Comparison of ENCODE assay signal across 2 cellular contexts in the genomic region with DNA sequence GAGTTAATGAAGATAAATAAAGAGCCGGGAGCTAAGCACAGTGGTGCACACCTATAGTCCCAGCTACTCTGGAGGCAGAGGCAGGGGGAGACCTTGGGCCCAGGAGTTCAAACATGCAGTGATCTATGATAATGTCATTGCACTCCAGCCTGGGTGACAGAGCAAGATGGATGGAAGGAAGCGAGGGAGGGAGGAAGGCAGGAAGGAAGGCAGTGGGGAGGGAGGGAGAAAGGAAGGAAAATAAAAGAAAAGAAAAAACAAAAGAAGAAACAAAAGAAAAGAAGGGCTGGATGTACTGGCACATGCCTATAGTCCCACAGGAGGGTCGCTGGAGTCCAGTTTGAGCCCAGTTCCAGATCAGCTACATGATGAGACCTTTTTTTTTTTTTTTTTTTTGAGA.
A peak's percentile ranks its signal among the peaks of the same experiment; 100 is the strongest.
TF ChIP-seq lines count a peak whose summit lies in the region.

No MANE protein-coding gene starts in this region.

TF ChIP-seq in HEK293, 187 proteins besides CTCF, POLR2A, EP300 and RAD21:
- TF ChIP-seq ZNF600 (tag by site-specific recombination; IDR thresholded peaks at IDR 0.05), result no peak
- TF ChIP-seq KLF9 (tag by site-specific recombination; IDR thresholded peaks at IDR 0.05; ENCODE audit: low read depth), result no peak
- TF ChIP-seq GLI4 (tag by site-specific recombination; IDR thresholded peaks at IDR 0.05), result no peak
- TF ChIP-seq ZNF138 (tag by site-specific recombination; IDR thresholded peaks at IDR 0.05; ENCODE audit: borderline replicate concordance), result no peak
- no peak for TF ChIP-seq ZNF670 (tag by site-specific recombination; IDR thresholded peaks at IDR 0.05; ENCODE audit: low read depth)
- TF ChIP-seq ZNF366 (tag by site-specific recombination; conservative IDR thresholded peaks at IDR 0.05), result peak; percentile 57; the same call in 1 of the 2 replicates
- TF ChIP-seq, protein P1, sequence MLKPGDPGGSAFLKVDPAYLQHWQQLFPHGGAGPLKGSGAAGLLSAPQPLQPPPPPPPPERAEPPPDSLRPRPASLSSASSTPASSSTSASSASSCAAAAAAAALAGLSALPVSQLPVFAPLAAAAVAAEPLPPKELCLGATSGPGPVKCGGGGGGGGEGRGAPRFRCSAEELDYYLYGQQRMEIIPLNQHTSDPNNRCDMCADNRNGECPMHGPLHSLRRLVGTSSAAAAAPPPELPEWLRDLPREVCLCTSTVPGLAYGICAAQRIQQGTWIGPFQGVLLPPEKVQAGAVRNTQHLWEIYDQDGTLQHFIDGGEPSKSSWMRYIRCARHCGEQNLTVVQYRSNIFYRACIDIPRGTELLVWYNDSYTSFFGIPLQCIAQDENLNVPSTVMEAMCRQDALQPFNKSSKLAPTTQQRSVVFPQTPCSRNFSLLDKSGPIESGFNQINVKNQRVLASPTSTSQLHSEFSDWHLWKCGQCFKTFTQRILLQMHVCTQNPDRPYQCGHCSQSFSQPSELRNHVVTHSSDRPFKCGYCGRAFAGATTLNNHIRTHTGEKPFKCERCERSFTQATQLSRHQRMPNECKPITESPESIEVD (tag by site-specific recombination; IDR thresholded peaks at IDR 0.05), result no peak

TF ChIP-seq in endothelial cell of umbilical vein, 7 proteins besides CTCF, POLR2A, EP300 and RAD21:
- TF ChIP-seq EZH2 (IDR thresholded peaks at IDR 0.05; ENCODE audit: borderline replicate concordance, low read depth, low read length, severe bottlenecking) (no peak), GATA2 (IDR thresholded peaks at IDR 0.05; ENCODE audit: insufficient read depth, insufficient read length, low read depth, low read length) (no peak), JUN (IDR thresholded peaks at IDR 0.05; ENCODE audit: borderline replicate concordance, insufficient read depth, insufficient read length, low read depth) (no peak), POLR2AphosphoS5 (IDR thresholded peaks at IDR 0.05; ENCODE audit: insufficient read depth, low read depth, low read length) (no peak), MYC (IDR thresholded peaks at IDR 0.05; ENCODE audit: low read depth, low read length) (no peak), FOS (IDR thresholded peaks at IDR 0.05; ENCODE audit: borderline replicate concordance, insufficient read depth, low read length) (no peak)
- TF ChIP-seq, protein P2, sequence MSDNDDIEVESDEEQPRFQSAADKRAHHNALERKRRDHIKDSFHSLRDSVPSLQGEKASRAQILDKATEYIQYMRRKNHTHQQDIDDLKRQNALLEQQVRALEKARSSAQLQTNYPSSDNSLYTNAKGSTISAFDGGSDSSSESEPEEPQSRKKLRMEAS (IDR thresholded peaks at IDR 0.05; ENCODE audit: insufficient read depth, insufficient read length), result no peak
TF ChIP-seq in endothelial cell of umbilical vein: peak in this region for 0.
